In the genomic region with DNA sequence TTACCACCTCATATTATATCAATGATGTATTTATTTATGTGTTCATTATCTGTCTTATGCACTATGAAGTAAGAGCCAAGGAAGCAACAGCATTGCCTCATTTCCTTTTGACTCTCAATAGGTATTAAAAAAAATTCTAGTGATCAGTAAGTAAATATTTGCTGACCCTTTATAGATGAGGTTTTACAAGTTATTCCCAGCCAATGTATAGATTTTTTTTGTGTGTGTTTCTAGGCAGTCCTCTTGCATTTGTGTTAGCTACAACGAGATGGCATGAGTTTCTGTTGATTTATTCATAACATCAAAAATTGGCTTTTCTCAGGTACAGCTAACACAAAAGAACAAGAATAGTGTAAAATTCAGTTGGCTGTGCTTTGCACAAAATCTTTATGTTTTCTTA, we compare ENCODE assay signal across 16 cellular contexts. TPM values are rescaled to one million over a fixed set of nuclear protein-coding genes. Genes with fewer than 3 reads are reported as not detected.
DNase-seq lines count a peak whose midpoint lies in the region; ATAC-seq and TF ChIP-seq lines count a peak whose summit lies in the region.
"Had no signal": no experiment of that assay in that cellular context is flagged by ENCODE, and none has a peak within 500 bp of the region (broad histone marks: within the 10 kb centered on the region; RNA-seq: fewer than 3 reads in every experiment).

No MANE protein-coding gene starts in this region.

- no peak for TF ChIP-seq CTCF in LNCaP clone FGC (IDR thresholded peaks at IDR 0.05; ENCODE audit: control insufficient read depth, extremely low read depth, insufficient read depth)

- peak; percentile 2 for DNase-seq in DMS53 (lab: John Stamatoyannopoulos, UW)
- DNase-seq in LNCaP clone FGC (ENCODE audit: low read depth) = peak; percentile 92
- DNase-seq in left colon = no peak
- DNase-seq in activated CD8-positive, alpha-beta memory T cell treated with anti-CD3 and anti-CD28 coated beads, Interleukin-2, amount 50 U/mL, for 4 hours = no peak
- DNase-seq in NCI-H345 (lab: John Stamatoyannopoulos, UW) = no peak
- DNase-seq: AML-193; Caco-2; Calu3; CD4-positive, alpha-beta T cell; CD8-positive, alpha-beta T cell; DMS79 treated with DMSO at 0.1 percent for 48 hours; GF-D8 had no signal

- H3K4me3 ChIP-seq in LNCaP clone FGC (ENCODE audit: low read depth, low read length) = no peak overlapping the region
- H3K4me3 ChIP-seq: A549; BLaER1 treated with 17β-estradiol and CSF1 and Interleukin-3, amounts not matched to agents 10 nM and 100 nM had no signal

- ATAC-seq in left colon = peak; percentile 41
- ATAC-seq: A549; CD8-positive, alpha-beta T cell had no signal

- intact Hi-C loops in left colon (cut with DNase I, micrococcal nuclease) = no loop called here

RNA-seq across cellular contexts. Expression of a gene that starts 4.7 kb away (rescaled TPM):
- total RNA-seq in left colon = not detected
- total RNA-seq: A172; B cell; Caco-2; Calu3; CD4-positive, alpha-beta T cell; CD8-positive, alpha-beta T cell had no signal

RNA-seq across cellular contexts. Expression of a gene that starts 10.4 kb away (rescaled TPM):
- total RNA-seq in left colon = not detected
- total RNA-seq: A172; B cell; Caco-2; Calu3; CD4-positive, alpha-beta T cell; CD8-positive, alpha-beta T cell had no signal

RNA-seq across cellular contexts. Expression of a gene that starts 13.2 kb away (rescaled TPM):
- total RNA-seq in left colon = not detected
- total RNA-seq: A172; B cell; Caco-2; Calu3; CD4-positive, alpha-beta T cell; CD8-positive, alpha-beta T cell had no signal

RNA-seq across cellular contexts. Expression of a gene that starts 29.4 kb away (rescaled TPM):
- total RNA-seq in left colon = under 1 TPM in 1 of 2 donors, not detected in 1; 0.27 TPM
- total RNA-seq: A172; B cell; Caco-2; Calu3; CD4-positive, alpha-beta T cell; CD8-positive, alpha-beta T cell had no signal

Comparison
In these comparisons a context has a peak if more than half of its experiments do, and no peak if none do; other contexts are left out.
1. DNase-seq: peak in DMS53 (single experiment) and LNCaP clone FGC (single experiment); none in left colon (0 of 2), activated CD8-positive, alpha-beta memory T cell treated with anti-CD3 and anti-CD28 coated beads, Interleukin-2, amount 50 U/mL, for 4 hours (single experiment) and NCI-H345 (single experiment).